1 cellular context compared by ENCODE assay signal in genomic region chr1:30905898-30906620, GRCh38.
TF ChIP-seq lines count a peak whose summit lies in the region.

No MANE protein-coding gene starts in this region.

TF ChIP-seq in HCT116, 20 proteins besides CTCF, POLR2A, EP300 and RAD21 (continued from another document):
- TF ChIP-seq ZBTB33 (IDR thresholded peaks at IDR 0.05; ENCODE audit: extremely low read depth, insufficient replicate concordance, low read length) (no peak), CEBPB (IDR thresholded peaks at IDR 0.05; ENCODE audit: low read depth) (no peak)
